ENCODE assay signal across 8 cellular contexts in genomic region chrX:149503446-149503845, GRCh38.
DNase-seq lines count a peak whose midpoint lies in the region; ATAC-seq lines count a peak whose summit lies in the region.
"Not testable (repeated sequence)": the region's sequence is repeated elsewhere in the genome, so short reads cannot be mapped to it uniquely, and the experiment has no call there.

No MANE protein-coding gene starts in this region.

- peak; percentile 9 for DNase-seq in Ammon's horn (ENCODE audit: low spot score)
- DNase-seq in NCI-H1417 (lab: John Stamatoyannopoulos, UW): peak in 2 of 3 experiments; percentile 34 to 81
- DNase-seq in T-helper 9 cell: peak; percentile 58
- DNase-seq in head of caudate nucleus: peak in 33 of 42 donors; percentile 20 to 80 (median 56)
- DNase-seq in skeletal muscle cell (ENCODE audit: low read depth): not testable (repeated sequence)

- not testable (repeated sequence) for H3K36me3 Mint-ChIP-seq in activated naive CD8-positive, alpha-beta T cell

- peak; percentile 70 for ATAC-seq in GM18873 (IDR thresholded peaks at IDR 0.05; ENCODE audit: low FRiP score, unreplicated experiment)
- peak; percentile 59 for ATAC-seq in HG02938 (IDR thresholded peaks at IDR 0.05; ENCODE audit: unreplicated experiment)

- H3K9me3 Mint-ChIP-seq in activated naive CD8-positive, alpha-beta T cell (ENCODE audit: low read depth): not testable (repeated sequence)

- H3K27me3 Mint-ChIP-seq in activated naive CD8-positive, alpha-beta T cell: not testable (repeated sequence)

- H3K4me1 Mint-ChIP-seq in activated naive CD8-positive, alpha-beta T cell (ENCODE audit: low read depth): peaks cover 31% of the 10 kb centered on the region

- intact Hi-C loops in head of caudate nucleus (cut with DNase I): not testable (repeated sequence)

- peak overlapping the region; percentile 54 for H3K27ac Mint-ChIP-seq in activated naive CD8-positive, alpha-beta T cell

- peak overlapping the region; percentile 53 for H3K4me3 Mint-ChIP-seq in activated naive CD8-positive, alpha-beta T cell

- H3K4me3 ChIP-seq in skeletal muscle cell (ENCODE audit: low read depth, low read length): peak overlapping the region; percentile 11
